ENCODE assay signal across 23 cellular contexts in genomic region chr1:204113900-204114299, GRCh38. TPM values are rescaled to one million over a fixed set of nuclear protein-coding genes. Genes with fewer than 3 reads are reported as not detected.
A peak's percentile ranks its signal among the peaks of the same experiment; 100 is the strongest.
DNase-seq lines count a peak whose midpoint lies in the region; ATAC-seq, FAIRE-seq and TF ChIP-seq lines count a peak whose summit lies in the region.
"Had no signal": no experiment of that assay in that cellular context is flagged by ENCODE, and none has a peak within 500 bp of the region (broad histone marks: within the 10 kb centered on the region; RNA-seq: fewer than 3 reads in every experiment).

No MANE protein-coding gene starts in this region.

- H3K27me3 Mint-ChIP-seq in GM23338 (ENCODE audit: insufficient read depth, low read depth, poor library complexity) (peaks cover 12% of the 10 kb centered on the region), T-helper 17 cell (peaks cover 4% of the 10 kb centered on the region)
- H3K27me3 Mint-ChIP-seq: activated naive CD8-positive, alpha-beta T cell treated with anti-CD3 and anti-CD28 coated beads, Interleukin-2, amount 50 U/mL, for 24 hours had no signal

- no peaks in the 10 kb centered on the region for H3K9me2 ChIP-seq in GM23338 (ENCODE audit: insufficient read depth)

- H3K9me3 ChIP-seq in T-helper 17 cell (ENCODE audit: control insufficient read depth, low read length, poor library complexity, severe bottlenecking) (no peaks in the 10 kb centered on the region), endothelial cell of umbilical vein (replicated peaks; ENCODE audit: control insufficient read depth, insufficient read depth, low read length) (no peaks in the 10 kb centered on the region)

- FAIRE-seq in endothelial cell of umbilical vein (lab: Jason Lieb, UNC) = peak; percentile 87

- no TSS peak for BruUV-seq in endothelial cell of umbilical vein (replicated peaks; lab: Mats Ljungman, UMichigan)

- H3K4me1 ChIP-seq in GM23338 (ENCODE audit: insufficient read depth) (peaks cover 46% of the 10 kb centered on the region), endothelial cell of umbilical vein (ENCODE audit: control insufficient read depth, extremely low read depth, insufficient read depth, low read length) (peaks cover 15% of the 10 kb centered on the region)

- H4K20me1 ChIP-seq in GM23338 (replicated peaks; ENCODE audit: insufficient read depth) = peaks cover 28% of the 10 kb centered on the region
- H4K20me1 ChIP-seq in endothelial cell of umbilical vein (replicated peaks; ENCODE audit: control insufficient read depth, extremely low read depth, insufficient read depth, low read length) = no peaks in the 10 kb centered on the region

- peak overlapping the region; percentile 78; the same call in 1 of the 2 replicates for H3K27ac ChIP-seq in GM23338 (ENCODE audit: low read depth)
- no peak overlapping the region for H3K27ac ChIP-seq in endothelial cell of umbilical vein (ENCODE audit: insufficient read depth, low read depth, low read length)
- H3K27ac ChIP-seq: cardiac muscle cell had no signal

- ATAC-seq in GM23338 (no peak), T-helper 17 cell (no peak), GM18858 (IDR thresholded peaks at IDR 0.05; ENCODE audit: unreplicated experiment) (no peak)
- ATAC-seq: activated naive CD8-positive, alpha-beta T cell treated with anti-CD3 and anti-CD28 coated beads, Interleukin-2, amount 50 U/mL, for 24 hours; naive thymus-derived CD8-positive, alpha-beta T cell; stimulated activated naive B cell treated with anti-CD40 and anti-IgM and Interleukin-4, amounts not matched to agents 10 μg/mL and 1 μg/mL and 100 μg/mL, for 72 hours had no signal

- H3K4me3 Mint-ChIP-seq in GM23338 (no peak overlapping the region), T-helper 17 cell (no peak overlapping the region)
- H3K4me3 Mint-ChIP-seq: activated naive CD8-positive, alpha-beta T cell treated with anti-CD3 and anti-CD28 coated beads, Interleukin-2, amount 50 U/mL, for 24 hours; naive thymus-derived CD8-positive, alpha-beta T cell; stimulated activated naive B cell treated with anti-CD40 and anti-IgM and Interleukin-4, amounts not matched to agents 10 μg/mL and 1 μg/mL and 100 μg/mL, for 72 hours had no signal

- CTCF ChIA-PET in endothelial cell of umbilical vein (lab: Charles Lee) = interaction anchor here (1.4 to 6.7 kb wide), 3 partner anchors 16 to 242 kb away, joined by 4 to 45 read pairs (median 25); no protein-coding TSS in a partner anchor

- H3F3A ChIP-seq in GM23338 (replicated peaks; ENCODE audit: low read depth) = no peaks in the 10 kb centered on the region

- POLR2A ChIA-PET in endothelial cell of umbilical vein (lab: Charles Lee) = no interaction called here

- no peak for TF ChIP-seq CTCF in GM23338 (conservative IDR thresholded peaks at IDR 0.05; ENCODE audit: low read depth in 2 of 2)
- no peak for TF ChIP-seq CTCF in endothelial cell of umbilical vein (IDR thresholded peaks at IDR 0.05; ENCODE audit: extremely low read depth in 1 of 2, insufficient read depth in 1 of 2, low read depth in 1 of 2, low read length in 2 of 2)

- no peaks in the 10 kb centered on the region for H3K9me1 ChIP-seq in endothelial cell of umbilical vein (replicated peaks; ENCODE audit: control insufficient read depth, extremely low read depth, insufficient read depth, low read length)

- H2AFZ ChIP-seq in GM23338 (no peak overlapping the region), endothelial cell of umbilical vein (ENCODE audit: low read depth, low read length) (no peak overlapping the region)

- peaks cover 70% of the 10 kb centered on the region for H3K79me2 ChIP-seq in GM23338 (replicated peaks; ENCODE audit: insufficient read depth)
- H3K79me2 ChIP-seq in endothelial cell of umbilical vein (ENCODE audit: control insufficient read depth, insufficient read depth, low read length) = peaks cover 11% of the 10 kb centered on the region

- DNase-seq in GM23338 (ENCODE audit: low spot score) = no peak
- no peak for DNase-seq in T-helper 17 cell
- DNase-seq in endothelial cell of umbilical vein (ENCODE audit: low read depth, low spot score) = peak; percentile 46
- peak; percentile 49 for DNase-seq in renal cortical epithelial cell (ENCODE audit: low read depth)
- no peak for DNase-seq in activated effector memory CD4-positive, alpha-beta T cell treated with anti-CD3 and anti-CD28 coated beads, Interleukin-2, amount 50 U/mL, for 16 hours
- no peak for DNase-seq in germinal center (ENCODE audit: low spot score)
- DNase-seq: activated CD4-positive, alpha-beta T cell treated with anti-CD3 and anti-CD28 coated beads, Interleukin-2, amount 50 U/mL, for 1 hour; activated effector memory CD4-positive, alpha-beta T cell treated with Interleukin-2 at 50 U/mL for 16 hours; activated naive CD8-positive, alpha-beta T cell treated with anti-CD3 and anti-CD28 coated beads, Interleukin-2, amount 50 U/mL, for 24 hours; DND-41; mesendoderm; naive thymus-derived CD8-positive, alpha-beta T cell; NCI-H146; NCI-H774; OCI-M1; SIG-M5; stimulated activated CD4-positive, alpha-beta T cell treated with anti-CD3 and anti-CD28 coated beads, Interleukin-1b, Interleukin-23, amount 100 ng/mL, for 48 hours; stimulated activated naive B cell treated with anti-CD40 and anti-IgM and Interleukin-4, amounts not matched to agents 10 μg/mL and 1 μg/mL and 100 μg/mL, for 72 hours; T-helper 1 cell had no signal

- no peak overlapping the region for H3K4me2 ChIP-seq in GM23338
- H3K4me2 ChIP-seq in endothelial cell of umbilical vein (ENCODE audit: insufficient read depth, low read length) = no peak overlapping the region

- H3K4me1 Mint-ChIP-seq in GM23338 (peaks cover 37% of the 10 kb centered on the region), T-helper 17 cell (peaks cover 3% of the 10 kb centered on the region)

- H3K27ac Mint-ChIP-seq in GM23338 = peak overlapping the region; percentile 80; the same call in 1 of the 2 replicates
- peak overlapping the region; percentile 56 for H3K27ac Mint-ChIP-seq in T-helper 17 cell
- H3K27ac Mint-ChIP-seq: activated naive CD8-positive, alpha-beta T cell treated with anti-CD3 and anti-CD28 coated beads, Interleukin-2, amount 50 U/mL, for 24 hours had no signal

- H3K27me3 ChIP-seq in GM23338 (ENCODE audit: insufficient read depth) (no peaks in the 10 kb centered on the region), endothelial cell of umbilical vein (ENCODE audit: control insufficient read depth in 2 of 2, insufficient read depth in 2 of 2, low read length in 2 of 2) (no peaks in the 10 kb centered on the region)
- H3K27me3 ChIP-seq: cardiac muscle cell had no signal

- H3K4me3 ChIP-seq in GM23338 = no peak overlapping the region
- H3K4me3 ChIP-seq in endothelial cell of umbilical vein (replicated peaks in 1 of 3; ENCODE audit: insufficient read depth in 1 of 3, low read depth in 1 of 3, low read length in 3 of 3) = no peak overlapping the region
- H3K4me3 ChIP-seq: cardiac muscle cell had no signal

- dilution Hi-C loops in endothelial cell of umbilical vein (cut with MboI; ENCODE audit: extremely low pct_ligation_motif_present, low sequenced_read_pairs) = no loop called here

- H3K36me3 ChIP-seq in GM23338 (ENCODE audit: insufficient read depth) (peaks cover 17% of the 10 kb centered on the region), endothelial cell of umbilical vein (ENCODE audit: control insufficient read depth in 2 of 2, extremely low read depth in 1 of 2, insufficient read depth in 2 of 2, low read length in 2 of 2) (peaks cover 0 to 19% of the 10 kb centered on the region in 2 experiments)

- intact Hi-C loops in endothelial cell of umbilical vein (cut with micrococcal nuclease) = no loop called here

- peaks cover 54% of the 10 kb centered on the region for H3K36me3 Mint-ChIP-seq in GM23338 (ENCODE audit: low read depth)
- H3K36me3 Mint-ChIP-seq in T-helper 17 cell (ENCODE audit: low read depth) = no peaks in the 10 kb centered on the region
- H3K36me3 Mint-ChIP-seq: naive thymus-derived CD8-positive, alpha-beta T cell; stimulated activated naive B cell treated with anti-CD40 and anti-IgM and Interleukin-4, amounts not matched to agents 10 μg/mL and 1 μg/mL and 100 μg/mL, for 72 hours had no signal

- no peak overlapping the region for H3K9ac ChIP-seq in endothelial cell of umbilical vein (replicated peaks; ENCODE audit: extremely low read depth, insufficient read depth, low read length)

- no peaks in the 10 kb centered on the region for H3K9me3 Mint-ChIP-seq in GM23338
- H3K9me3 Mint-ChIP-seq: activated naive CD8-positive, alpha-beta T cell treated with anti-CD3 and anti-CD28 coated beads, Interleukin-2, amount 50 U/mL, for 24 hours; stimulated activated naive B cell treated with anti-CD40 and anti-IgM and Interleukin-4, amounts not matched to agents 10 μg/mL and 1 μg/mL and 100 μg/mL, for 72 hours had no signal

- no peak for TF ChIP-seq POLR2A in endothelial cell of umbilical vein (IDR thresholded peaks at IDR 0.05; ENCODE audit: low read depth, low read length)

RNA-seq across cellular contexts. Expression of gene ETNK2, which starts 37.9 kb away (rescaled TPM):
- total RNA-seq in GM23338 (2014; rRNA removed; shearing (Covaris generic)) = 18.9 and 26.2 TPM in 2 replicates
- polyA plus RNA-seq in GM23338 (2016; fragmentation: Nextera tagmentation; extraction: Ambion mirVana) = 7.6 and 9.0 TPM in 2 replicates
- 10 to 100 TPM in 1 of 2 donors, 1 to 10 TPM in 1; 8.9 to 12.7 TPM for total RNA-seq in T-helper 17 cell
- total RNA-seq in endothelial cell of umbilical vein = 13.5 and 15.5 TPM in 2 replicates
- 27.5 and 32.9 TPM in 2 replicates for polyA plus RNA-seq in endothelial cell of umbilical vein
- polyA plus RNA-seq in endothelial cell of umbilical vein (2011; cell fraction: cytosol; rRNA removed) = 21.2 and 23.3 TPM in 2 replicates
- polyA plus RNA-seq in endothelial cell of umbilical vein (2011; cell fraction: nucleus; rRNA removed) = 12.9 and 13.5 TPM in 2 replicates
- 17.5 and 18.0 TPM in 2 replicates for polyA plus RNA-seq in endothelial cell of umbilical vein (2012)
- polyA minus RNA-seq in endothelial cell of umbilical vein = 37.9 and 50.1 TPM in 2 replicates
- not detected for polyA minus RNA-seq in endothelial cell of umbilical vein (2011; cell fraction: cytosol; rRNA and poly(A)+ RNA removed)
- 9.8 and 10.2 TPM in 2 replicates for polyA minus RNA-seq in endothelial cell of umbilical vein (2011; cell fraction: nucleus; rRNA and poly(A)+ RNA removed)
- 21.7 and 22.7 TPM in 2 replicates for total RNA-seq in renal cortical epithelial cell

RNA-seq across cellular contexts. Expression of gene SOX13, which starts 41.0 kb away (rescaled TPM):
- 105 and 123 TPM in 2 replicates for total RNA-seq in GM23338 (2014; rRNA removed; shearing (Covaris generic))
- polyA plus RNA-seq in GM23338 (2016; fragmentation: Nextera tagmentation; extraction: Ambion mirVana) (28.6 and 32.3 TPM in 2 replicates), endothelial cell of umbilical vein (50.4 and 57.7 TPM in 2 replicates)
- total RNA-seq in T-helper 17 cell (1 to 10 TPM; 1.3 to 6.3 TPM), endothelial cell of umbilical vein (38.0 and 40.8 TPM in 2 replicates), renal cortical epithelial cell (3.3 and 11.5 TPM in 2 replicates)
- 26.7 and 27.7 TPM in 2 replicates for polyA plus RNA-seq in endothelial cell of umbilical vein (2011; cell fraction: cytosol; rRNA removed)
- polyA plus RNA-seq in endothelial cell of umbilical vein (2011; cell fraction: nucleus; rRNA removed) = 90.4 and 91.7 TPM in 2 replicates
- polyA plus RNA-seq in endothelial cell of umbilical vein (2012) = 12.4 and 13.2 TPM in 2 replicates
- polyA minus RNA-seq in endothelial cell of umbilical vein = 54.1 and 56.9 TPM in 2 replicates
- 28.9 TPM for polyA minus RNA-seq in endothelial cell of umbilical vein (2011; cell fraction: cytosol; rRNA and poly(A)+ RNA removed)
- 42.6 and 56.7 TPM in 2 replicates for polyA minus RNA-seq in endothelial cell of umbilical vein (2011; cell fraction: nucleus; rRNA and poly(A)+ RNA removed)

RNA-seq across cellular contexts. Expression of gene REN, which starts 52.2 kb away (rescaled TPM):
- not detected in 2 replicates for total RNA-seq in GM23338 (2014; rRNA removed; shearing (Covaris generic))
- polyA plus RNA-seq in GM23338 (2016; fragmentation: Nextera tagmentation; extraction: Ambion mirVana) (not detected in 2 replicates), endothelial cell of umbilical vein (0.11 TPM in 1 of 2 replicates, not detected in the other)
- total RNA-seq in T-helper 17 cell (not detected), endothelial cell of umbilical vein (not detected in 2 replicates), renal cortical epithelial cell (not detected in 2 replicates)
- not detected in 2 replicates for polyA plus RNA-seq in endothelial cell of umbilical vein (2011; cell fraction: cytosol; rRNA removed)
- polyA plus RNA-seq in endothelial cell of umbilical vein (2011; cell fraction: nucleus; rRNA removed) = 0.13 TPM in 1 of 2 replicates, not detected in the other
- not detected in 2 replicates for polyA plus RNA-seq in endothelial cell of umbilical vein (2012)
- polyA minus RNA-seq in endothelial cell of umbilical vein = 0.25 TPM in 1 of 2 replicates, not detected in the other
- polyA minus RNA-seq in endothelial cell of umbilical vein (2011; cell fraction: cytosol; rRNA and poly(A)+ RNA removed) = not detected
- not detected in 2 replicates for polyA minus RNA-seq in endothelial cell of umbilical vein (2011; cell fraction: nucleus; rRNA and poly(A)+ RNA removed)
- total RNA-seq: cardiac muscle cell; dermis microvascular lymphatic vessel endothelial cell; naive thymus-derived CD8-positive, alpha-beta T cell; skeletal muscle tissue had no signal
- polyA plus RNA-seq: naive thymus-derived CD8-positive, alpha-beta T cell had no signal

Comparison
In these comparisons a context has a peak if more than half of its experiments do, and no peak if none do; other contexts are left out.
1. DNase-seq: peak in endothelial cell of umbilical vein (single experiment) and renal cortical epithelial cell (single experiment); none in GM23338 (single experiment), T-helper 17 cell (0 of 3), activated effector memory CD4-positive, alpha-beta T cell treated with anti-CD3 and anti-CD28 coated beads, Interleukin-2, amount 50 U/mL, for 16 hours (single experiment) and germinal center (single experiment).